ENCODE assay signal across 13 cellular contexts in genomic region chr9:4073371-4073770, GRCh38.
A peak's percentile ranks its signal among the peaks of the same experiment; 100 is the strongest.
DNase-seq lines count a peak whose midpoint lies in the region; ATAC-seq and TF ChIP-seq lines count a peak whose summit lies in the region.
"Had no signal": no experiment of that assay in that cellular context is flagged by ENCODE, and none has a peak within 500 bp of the region (broad histone marks: within the 10 kb centered on the region; RNA-seq: fewer than 3 reads in every experiment).

No MANE protein-coding gene starts in this region.

- CTCF ChIA-PET in BJ (lab: Yijun Ruan, JAX): interaction anchor here (0.8 to 1.8 kb wide), 4 partner anchors 10 to 227 kb away, joined by 3 to 5 read pairs (median 3); partner anchors contain the start of gene GLIS3
- CTCF ChIA-PET in CD8-positive, alpha-beta T cell (lab: Charles Lee): no interaction called here

- H3K27ac ChIP-seq in GM23338 (ENCODE audit: low read depth) (no peak overlapping the region), SU-DHL-6 (ENCODE audit: low read depth, low read length) (no peak overlapping the region), iPS DF 6.9 (ENCODE audit: low read length) (no peak overlapping the region)
- H3K27ac ChIP-seq in CD8-positive, alpha-beta T cell (ENCODE audit: low read depth, low read length): no peak overlapping the region
- H3K27ac ChIP-seq: tibial nerve had no signal

- H3K9me3 ChIP-seq in SU-DHL-6 (ENCODE audit: insufficient read depth, low read length) (no peaks in the 10 kb centered on the region), iPS DF 6.9 (ENCODE audit: control insufficient read depth, insufficient read depth, low read length) (no peaks in the 10 kb centered on the region)
- no peaks in the 10 kb centered on the region for H3K9me3 ChIP-seq in CD8-positive, alpha-beta T cell (ENCODE audit: low read length)
- H3K9me3 ChIP-seq: tibial nerve had no signal

- no peak overlapping the region for H3K27ac Mint-ChIP-seq in GM23338
- H3K27ac Mint-ChIP-seq in CD8-positive, alpha-beta T cell: no peak overlapping the region
- H3K27ac Mint-ChIP-seq: activated naive CD4-positive, alpha-beta T cell treated with anti-CD3 and anti-CD28 coated beads, Interleukin-2, amount 10 ng/mL, durations not matched to agents 7 days and 5 days had no signal

- H3K4me2 ChIP-seq in GM23338 (no peak overlapping the region), SU-DHL-6 (ENCODE audit: low read depth, low read length, poor library complexity, severe bottlenecking) (no peak overlapping the region)

- no peak overlapping the region for H3K4me3 ChIP-seq in BJ (ENCODE audit: low read depth, low read length)
- H3K4me3 ChIP-seq in GM23338: no peak overlapping the region
- H3K4me3 ChIP-seq in SU-DHL-6 (ENCODE audit: insufficient read depth, low read length, poor library complexity, severe bottlenecking): no peak overlapping the region
- H3K4me3 ChIP-seq in iPS DF 6.9 (ENCODE audit: low read length): no peak overlapping the region
- no peak overlapping the region for H3K4me3 ChIP-seq in CD8-positive, alpha-beta T cell (ENCODE audit: low read depth, low read length)
- H3K4me3 ChIP-seq: tibial nerve had no signal

- H3K36me3 Mint-ChIP-seq in GM23338 (ENCODE audit: low read depth): no peaks in the 10 kb centered on the region
- H3K36me3 Mint-ChIP-seq in CD8-positive, alpha-beta T cell: no peaks in the 10 kb centered on the region
- H3K36me3 Mint-ChIP-seq: activated naive CD4-positive, alpha-beta T cell treated with anti-CD3 and anti-CD28 coated beads, Interleukin-2, amount 10 ng/mL, durations not matched to agents 7 days and 5 days had no signal

- H3F3A ChIP-seq in GM23338 (replicated peaks; ENCODE audit: low read depth): no peaks in the 10 kb centered on the region
- no peaks in the 10 kb centered on the region for H3F3A ChIP-seq in SU-DHL-6 (ENCODE audit: insufficient read depth)

- H3K36me3 ChIP-seq in BJ (ENCODE audit: control insufficient read depth, insufficient read depth, low read length) (no peaks in the 10 kb centered on the region), GM23338 (ENCODE audit: insufficient read depth) (no peaks in the 10 kb centered on the region), SU-DHL-6 (ENCODE audit: low read length) (no peaks in the 10 kb centered on the region), iPS DF 6.9 (ENCODE audit: control insufficient read depth, insufficient read depth, low read length) (no peaks in the 10 kb centered on the region)
- H3K36me3 ChIP-seq in CD8-positive, alpha-beta T cell (ENCODE audit: insufficient read depth, low read length): no peaks in the 10 kb centered on the region
- H3K36me3 ChIP-seq: tibial nerve had no signal

- H4K20me1 ChIP-seq in GM23338 (replicated peaks; ENCODE audit: insufficient read depth) (no peaks in the 10 kb centered on the region), SU-DHL-6 (ENCODE audit: low read depth, low read length) (no peaks in the 10 kb centered on the region)

- no peaks in the 10 kb centered on the region for H3K27me3 Mint-ChIP-seq in GM23338 (ENCODE audit: insufficient read depth, low read depth, poor library complexity)
- peaks cover 16% of the 10 kb centered on the region for H3K27me3 Mint-ChIP-seq in CD8-positive, alpha-beta T cell (ENCODE audit: low read depth)
- H3K27me3 Mint-ChIP-seq: activated naive CD4-positive, alpha-beta T cell treated with anti-CD3 and anti-CD28 coated beads, Interleukin-2, amount 10 ng/mL, durations not matched to agents 7 days and 5 days had no signal

- intact Hi-C loops in CD8-positive, alpha-beta T cell (cut with DNase I, micrococcal nuclease): no loop called here

- no peak overlapping the region for H3K4me3 Mint-ChIP-seq in GM23338
- no peak overlapping the region for H3K4me3 Mint-ChIP-seq in CD8-positive, alpha-beta T cell
- H3K4me3 Mint-ChIP-seq: activated naive CD4-positive, alpha-beta T cell treated with anti-CD3 and anti-CD28 coated beads, Interleukin-2, amount 10 ng/mL, durations not matched to agents 7 days and 5 days had no signal

- H3K9me3 Mint-ChIP-seq in GM23338: no peaks in the 10 kb centered on the region
- H3K9me3 Mint-ChIP-seq in CD8-positive, alpha-beta T cell: no peaks in the 10 kb centered on the region
- H3K9me3 Mint-ChIP-seq: activated naive CD4-positive, alpha-beta T cell treated with anti-CD3 and anti-CD28 coated beads, Interleukin-2, amount 10 ng/mL, durations not matched to agents 7 days and 5 days had no signal

- H3K4me1 Mint-ChIP-seq in GM23338: peaks cover 12% of the 10 kb centered on the region; the same call in 2 of the 3 replicates
- H3K4me1 Mint-ChIP-seq in CD8-positive, alpha-beta T cell (ENCODE audit: low read depth): no peaks in the 10 kb centered on the region
- H3K4me1 Mint-ChIP-seq: activated naive CD4-positive, alpha-beta T cell treated with anti-CD3 and anti-CD28 coated beads, Interleukin-2, amount 10 ng/mL, durations not matched to agents 7 days and 5 days had no signal

- H3K9ac ChIP-seq in SU-DHL-6 (ENCODE audit: low read length): no peak overlapping the region

- POLR2A ChIA-PET in BJ (lab: Charles Lee): no interaction called here
- POLR2A ChIA-PET in CD8-positive, alpha-beta T cell (lab: Charles Lee): no interaction called here

- H3K27me3 ChIP-seq in BJ (ENCODE audit: control insufficient read depth, insufficient read depth, low read length) (no peaks in the 10 kb centered on the region; the same call in 1 of the 2 replicates), GM23338 (ENCODE audit: insufficient read depth) (no peaks in the 10 kb centered on the region), SU-DHL-6 (ENCODE audit: low read length) (no peaks in the 10 kb centered on the region), iPS DF 6.9 (ENCODE audit: control insufficient read depth, insufficient read depth, low read length) (no peaks in the 10 kb centered on the region)
- H3K27me3 ChIP-seq in CD8-positive, alpha-beta T cell (ENCODE audit: insufficient read depth, low read length): no peaks in the 10 kb centered on the region
- H3K27me3 ChIP-seq: tibial nerve had no signal

- TF ChIP-seq CTCF in BJ (IDR thresholded peaks at IDR 0.05; ENCODE audit: insufficient read depth, low read depth, low read length) (peak; percentile 32; the same call in 1 of the 2 replicates), GM23338 (conservative IDR thresholded peaks at IDR 0.05; ENCODE audit: low read depth in 2 of 2) (peak; percentile 66 to 71), SU-DHL-6 (IDR thresholded peaks at IDR 0.05; ENCODE audit: insufficient read depth, low read length, poor library complexity, severe bottlenecking) (peak; percentile 16)
- no peak for TF ChIP-seq CTCF in CD8-positive, alpha-beta T cell (IDR thresholded peaks at IDR 0.05)

- H3K4me1 ChIP-seq in GM23338 (ENCODE audit: insufficient read depth) (peaks cover 8% of the 10 kb centered on the region; the same call in 1 of the 2 replicates), iPS DF 6.9 (ENCODE audit: control insufficient read depth, insufficient read depth, low read length) (no peaks in the 10 kb centered on the region)
- no peaks in the 10 kb centered on the region for H3K4me1 ChIP-seq in CD8-positive, alpha-beta T cell (ENCODE audit: insufficient read depth, low read length)

- DNase-seq in BJ (ENCODE audit: low read depth): no peak
- peak; percentile 82 for DNase-seq in GM23338 (ENCODE audit: low spot score)
- DNase-seq in iPS DF 6.9 (ENCODE audit: low read depth, low spot score): peak; percentile 74
- no peak for DNase-seq in stimulated activated CD4-positive, alpha-beta T cell treated with anti-CD3 and anti-CD28 coated beads, Interleukin-4, amount 100 ng/mL, for 24 hours
- DNase-seq in AG20443 (ENCODE audit: low spot score): no peak
- no peak for DNase-seq in CD8-positive, alpha-beta T cell
- DNase-seq: activated naive CD4-positive, alpha-beta T cell treated with anti-CD3 and anti-CD28 coated beads, Interleukin-2, amount 10 ng/mL, durations not matched to agents 7 days and 5 days; effector CD8-positive, alpha-beta T cell; EL; NK-92 treated with Interleukin-12 subunit alpha and Interleukin-12 subunit beta, amount 100 ng/mL, for 24 hours had no signal

- ATAC-seq in GM23338: peak; percentile 93
- ATAC-seq in CD8-positive, alpha-beta T cell: no peak
- ATAC-seq in GM18861 (IDR thresholded peaks at IDR 0.05; ENCODE audit: unreplicated experiment): no peak

- H2AFZ ChIP-seq in GM23338 (peak overlapping the region; percentile 83; the same call in 1 of the 2 replicates), SU-DHL-6 (ENCODE audit: low read depth, low read length, severe bottlenecking) (no peak overlapping the region)

- H3K79me2 ChIP-seq in GM23338 (replicated peaks; ENCODE audit: insufficient read depth): no peaks in the 10 kb centered on the region
- H3K79me2 ChIP-seq in SU-DHL-6 (ENCODE audit: insufficient read depth, low read length): no peaks in the 10 kb centered on the region

- H3K9me2 ChIP-seq in GM23338 (ENCODE audit: insufficient read depth) (no peaks in the 10 kb centered on the region), SU-DHL-6 (replicated peaks; ENCODE audit: insufficient read depth, low read length) (no peaks in the 10 kb centered on the region)

- no CpG with 5 or more reads among the region's 7 CpGs for WGBS in iPS DF 6.9 (ENCODE audit: insufficient coverage, insufficient read length)

TF ChIP-seq in GM23338, 12 proteins besides CTCF, POLR2A, EP300 and RAD21 (continues in another document):
- TF ChIP-seq NANOG (IDR thresholded peaks at IDR 0.05; ENCODE audit: borderline replicate concordance) (no peak), ZNF331 (CRISPR knock-in tag; IDR thresholded peaks at IDR 0.05; ENCODE audit: low read depth) (no peak), REST (IDR thresholded peaks at IDR 0.05; ENCODE audit: unreplicated experiment) (no peak)

Comparison
In these comparisons a context has a peak if more than half of its experiments do, and no peak if none do; other contexts are left out.
1. DNase-seq: peak in GM23338 (single experiment) and iPS DF 6.9 (single experiment); none in BJ (single experiment), stimulated activated CD4-positive, alpha-beta T cell treated with anti-CD3 and anti-CD28 coated beads, Interleukin-4, amount 100 ng/mL, for 24 hours (single experiment), AG20443 (single experiment) and CD8-positive, alpha-beta T cell (0 of 7).